9 cellular contexts compared by ENCODE assay signal in the genomic region with DNA sequence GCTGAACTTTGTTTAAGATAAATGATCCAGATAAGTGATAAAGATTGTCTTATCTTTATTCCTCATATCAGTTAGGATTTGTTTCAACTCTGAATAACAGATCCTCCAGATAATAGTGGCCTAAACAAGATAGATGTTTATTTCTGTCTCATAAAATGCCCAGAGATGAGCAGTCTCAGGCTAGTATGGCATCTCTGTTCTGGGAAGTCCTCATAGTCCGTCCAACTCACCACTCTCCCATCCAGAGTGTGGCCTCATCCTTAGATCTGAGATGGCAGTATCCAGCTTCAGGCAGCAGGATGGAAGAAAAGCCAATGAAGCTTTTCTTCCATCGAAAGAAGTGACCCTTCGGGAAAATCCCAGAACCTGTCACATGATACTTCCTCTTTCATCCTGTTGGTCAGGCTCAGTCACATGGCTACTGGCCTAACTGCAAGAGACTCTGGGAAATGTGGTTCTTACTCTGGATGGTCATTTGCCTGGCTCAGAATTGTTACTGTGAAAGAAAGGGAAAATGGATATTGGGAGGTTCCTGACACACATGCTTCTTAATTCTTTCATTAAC. TPM values are rescaled to one million over a fixed set of nuclear protein-coding genes. Genes with fewer than 3 reads are reported as not detected.
A peak's percentile ranks its signal among the peaks of the same experiment; 100 is the strongest.
DNase-seq lines count a peak whose midpoint lies in the region; ATAC-seq and TF ChIP-seq lines count a peak whose summit lies in the region.
"Had no signal": no experiment of that assay in that cellular context is flagged by ENCODE, and none has a peak within 500 bp of the region (broad histone marks: within the 10 kb centered on the region; RNA-seq: fewer than 3 reads in every experiment).

No MANE protein-coding gene starts in this region.

- no peaks in the 10 kb centered on the region for H3K36me3 Mint-ChIP-seq in brain

- H3K27me3 Mint-ChIP-seq in brain: peaks cover 16% of the 10 kb centered on the region

- ATAC-seq in GM19455 (IDR thresholded peaks at IDR 0.05; ENCODE audit: unreplicated experiment): no peak
- no peak for ATAC-seq in GM21360 (IDR thresholded peaks at IDR 0.05; ENCODE audit: unreplicated experiment)

- no peak overlapping the region for H3K9ac ChIP-seq in MM.1S (ENCODE audit: low read length)

- no peak overlapping the region for H3K27ac ChIP-seq in MM.1S (ENCODE audit: low read length)
- H3K27ac ChIP-seq: neutrophil had no signal

- H2AFZ ChIP-seq in MM.1S (ENCODE audit: low read length): no peak overlapping the region

- H3K36me3 ChIP-seq in MM.1S (replicated peaks; ENCODE audit: insufficient read depth, low read length): no peaks in the 10 kb centered on the region
- H3K36me3 ChIP-seq: neutrophil had no signal

- peaks cover 19% of the 10 kb centered on the region for H3K4me1 Mint-ChIP-seq in brain

- peak overlapping the region; percentile 85 to 92 (median 88) for H3K4me3 Mint-ChIP-seq in brain

- no peaks in the 10 kb centered on the region for H3K9me3 Mint-ChIP-seq in brain

- no peaks in the 10 kb centered on the region for H3K27me3 ChIP-seq in MM.1S (replicated peaks; ENCODE audit: insufficient read depth, low read length)
- H3K27me3 ChIP-seq: neutrophil had no signal

- peak overlapping the region; percentile 35 to 95 (median 94) for H3K27ac Mint-ChIP-seq in brain

- no peaks in the 10 kb centered on the region for H3K9me2 ChIP-seq in MM.1S (replicated peaks; ENCODE audit: insufficient read depth, low read length)

- TF ChIP-seq CTCF in MM.1S (IDR thresholded peaks at IDR 0.05; ENCODE audit: low read length) (no peak), brain (conservative IDR thresholded peaks at IDR 0.05) (no peak)

- peak overlapping the region; percentile 7; the same call in 1 of the 2 replicates for H3K4me3 ChIP-seq in MM.1S (ENCODE audit: low read length)

- no peaks in the 10 kb centered on the region for H4K20me1 ChIP-seq in MM.1S (ENCODE audit: insufficient read depth, low read length)

- H3K4me2 ChIP-seq in MM.1S (ENCODE audit: low read depth, low read length): no peak overlapping the region

- no peaks in the 10 kb centered on the region for H3K4me1 ChIP-seq in MM.1S (ENCODE audit: low read length)

- DNase-seq in DMS153 treated with DMSO at 0.1 percent for 48 hours (lab: John Stamatoyannopoulos, UW; ENCODE audit: unreplicated experiment): peak; percentile 52
- no peak for DNase-seq in MM.1S
- DNase-seq in left kidney (ENCODE audit: low read depth, low spot score): peak; percentile 79
- DNase-seq in activated effector memory CD4-positive, alpha-beta T cell treated with anti-CD3 and anti-CD28 coated beads, Interleukin-2, amount 50 U/mL, for 16 hours: no peak
- DNase-seq in SKM-1 treated with dmso at 0.1 percent for 144 hours (lab: John Stamatoyannopoulos, UW; ENCODE audit: unreplicated experiment): no peak

- H3K9me3 ChIP-seq in MM.1S (replicated peaks; ENCODE audit: insufficient read depth, low read length): no peaks in the 10 kb centered on the region
- H3K9me3 ChIP-seq: neutrophil had no signal

- no peaks in the 10 kb centered on the region for H3F3A ChIP-seq in MM.1S (ENCODE audit: insufficient read depth, low read length)

- no peaks in the 10 kb centered on the region for H3K79me2 ChIP-seq in MM.1S (ENCODE audit: low read length)

RNA-seq across cellular contexts. Expression of a gene that starts 29.4 kb away (rescaled TPM):
- 0.14 TPM for polyA plus RNA-seq in brain (ENCODE audit: insufficient read depth, low read depth, low replicate concordance)

Comparison
In these comparisons a context has a peak if more than half of its experiments do, and no peak if none do; other contexts are left out.
1. DNase-seq: peak in DMS153 treated with DMSO at 0.1 percent for 48 hours (single experiment) and left kidney (single experiment); none in MM.1S (single experiment), activated effector memory CD4-positive, alpha-beta T cell treated with anti-CD3 and anti-CD28 coated beads, Interleukin-2, amount 50 U/mL, for 16 hours (single experiment) and SKM-1 treated with dmso at 0.1 percent for 144 hours (single experiment).